ENCODE assay signal across 1 cellular context in genomic region chr16:11314309-11314894, GRCh38.
TF ChIP-seq lines count a peak whose summit lies in the region.

No MANE protein-coding gene starts in this region.

TF ChIP-seq in GM23338, 12 proteins besides CTCF, POLR2A, EP300 and RAD21 (continued from another document):
- TF ChIP-seq ZNF462 (CRISPR knock-in tag; IDR thresholded peaks at IDR 0.05) (no peak), CREB1 (CRISPR knock-in tag; IDR thresholded peaks at IDR 0.05; ENCODE audit: low read depth) (no peak), STAT1 (IDR thresholded peaks at IDR 0.05; ENCODE audit: unreplicated experiment) (no peak), NANOG (IDR thresholded peaks at IDR 0.05; ENCODE audit: borderline replicate concordance) (no peak)
